In genomic region chr7:99407849-99408346, GRCh38 we compare ENCODE assay signal across 1 cellular context.
TF ChIP-seq lines count a peak whose summit lies in the region.

No MANE protein-coding gene starts in this region.

TF ChIP-seq in K562, 482 proteins besides CTCF, POLR2A, EP300 and RAD21 (continued from another document):
- TF ChIP-seq SRSF3 (IDR thresholded peaks at IDR 0.05; ENCODE audit: insufficient read depth, low read length) (0 out of 2 replicates have a peak, but pooled peaks have one; percentile 75), CXXC5 (CRISPR knock-in tag; IDR thresholded peaks at IDR 0.05) (no peak), ZC3H4 (CRISPR knock-in tag; IDR thresholded peaks at IDR 0.05; ENCODE audit: borderline replicate concordance) (no peak), FOXM1 (IDR thresholded peaks at IDR 0.05; ENCODE audit: low read depth) (no peak), FOXM1 (CRISPR knock-in tag; IDR thresholded peaks at IDR 0.05; ENCODE audit: low read depth) (no peak), ZNF140 (CRISPR knock-in tag; IDR thresholded peaks at IDR 0.05) (no peak)
